ENCODE assay signal across 16 cellular contexts in genomic region chr14:100442473-100443260, GRCh38.
DNase-seq lines count a peak whose midpoint lies in the region; ATAC-seq lines count a peak whose summit lies in the region.
"Had no signal": no experiment of that assay in that cellular context is flagged by ENCODE, and none has a peak within 500 bp of the region (broad histone marks: within the 10 kb centered on the region; RNA-seq: fewer than 3 reads in every experiment).

No MANE protein-coding gene starts in this region.

- H3K4me1 Mint-ChIP-seq in T-helper 17 cell, result peaks cover 16% of the 10 kb centered on the region

- H3K79me1 ChIP-seq in mesenchymal stem cell (replicated peaks; ENCODE audit: low read length, poor library complexity, severe bottlenecking), result peaks cover 36% of the 10 kb centered on the region

- H3K4me3 Mint-ChIP-seq in T-helper 17 cell, result no peak overlapping the region

- H3K27me3 Mint-ChIP-seq in T-helper 17 cell, result no peaks in the 10 kb centered on the region

- no peak overlapping the region for H2BK120ac ChIP-seq in mesenchymal stem cell (ENCODE audit: low read depth, low read length)

- no peak overlapping the region for H4K91ac ChIP-seq in mesenchymal stem cell (ENCODE audit: low read length)

- H2AFZ ChIP-seq in mesenchymal stem cell (ENCODE audit: low read depth, low read length), result no peak overlapping the region
- H2AFZ ChIP-seq: PC-9 had no signal

- no peak overlapping the region for H2BK15ac ChIP-seq in mesenchymal stem cell (ENCODE audit: low read depth, poor library complexity, severe bottlenecking)

- peak overlapping the region; percentile 36 for H3K27ac ChIP-seq in mesenchymal stem cell (ENCODE audit: low read length, poor library complexity, severe bottlenecking)
- H3K27ac ChIP-seq: PC-9 had no signal

- no peaks in the 10 kb centered on the region for H3K9me3 Mint-ChIP-seq in activated naive CD4-positive, alpha-beta T cell treated with anti-CD3 and anti-CD28 coated beads, Interleukin-2, amount 50 U/mL, for 72 hours

- H3K27me3 ChIP-seq in mesenchymal stem cell (ENCODE audit: control insufficient read depth in 1 of 2, insufficient read depth in 1 of 2, low read length in 2 of 2), result no peaks in the 10 kb centered on the region

- H3K4me1 ChIP-seq in mesenchymal stem cell (ENCODE audit: control insufficient read depth, insufficient read depth, low read depth, low read length), result peaks cover 43% of the 10 kb centered on the region

- WGBS in mesenchymal stem cell, result 94% methylated on average over 8 of the region's 9 CpGs

- no peaks in the 10 kb centered on the region for H3K36me3 Mint-ChIP-seq in activated naive CD4-positive, alpha-beta T cell treated with anti-CD3 and anti-CD28 coated beads, Interleukin-2, amount 50 U/mL, for 72 hours
- no peaks in the 10 kb centered on the region for H3K36me3 Mint-ChIP-seq in T-helper 17 cell (ENCODE audit: low read depth)

- no peak overlapping the region for H3K4ac ChIP-seq in mesenchymal stem cell (ENCODE audit: low read depth in 1 of 2, low read length in 2 of 2)

- H3K36me3 ChIP-seq in mesenchymal stem cell (ENCODE audit: control insufficient read depth in 1 of 2, insufficient read depth in 2 of 2, low read depth in 1 of 2, low read length in 2 of 2), result no peaks in the 10 kb centered on the region

- DNase-seq in activated naive CD4-positive, alpha-beta T cell treated with anti-CD3 and anti-CD28 coated beads, Interleukin-2, amount 50 U/mL, for 72 hours (ENCODE audit: low spot score in 2 of 2), result no peak
- DNase-seq in activated naive CD4-positive, alpha-beta T cell treated with Interleukin-2 at 50 U/mL for 16 hours, result no peak
- DNase-seq in T-helper 17 cell (no peak), mesenchymal stem cell (no peak), NOMO-1 treated with dmso at 0.1 percent for 144 hours (lab: John Stamatoyannopoulos, UW; ENCODE audit: unreplicated experiment) (no peak), NAMALWA (ENCODE audit: low spot score) (no peak), NK-92 (lab: John Stamatoyannopoulos, UW; ENCODE audit: unreplicated experiment) (no peak)
- DNase-seq: DMS79 treated with DMSO at 0.1 percent for 48 hours, GDM1, Karpas-422, NCI-H1417 treated with DMSO at 0.1 percent for 48 hours, NCI-H2081, NCI-H524 treated with DMSO at 0.1 percent for 48 hours, PC-9 had no signal

- H2BK12ac ChIP-seq in mesenchymal stem cell (ENCODE audit: low read length in 2 of 2), result no peak overlapping the region

- peak overlapping the region; percentile 83 for H2AK5ac ChIP-seq in mesenchymal stem cell (ENCODE audit: low read length, severe bottlenecking)

- no peak overlapping the region for H3K23ac ChIP-seq in mesenchymal stem cell (ENCODE audit: low read length in 2 of 2)

- H3K14ac ChIP-seq in mesenchymal stem cell (ENCODE audit: low read length in 2 of 2), result no peak overlapping the region

- H2BK5ac ChIP-seq in mesenchymal stem cell (ENCODE audit: low read depth, low read length, poor library complexity, severe bottlenecking), result no peak overlapping the region

- H3K9me3 ChIP-seq in T-helper 17 cell (ENCODE audit: control insufficient read depth, low read length, poor library complexity, severe bottlenecking) (no peaks in the 10 kb centered on the region), mesenchymal stem cell (ENCODE audit: control insufficient read depth, low read length) (no peaks in the 10 kb centered on the region)

- H3K9ac ChIP-seq in mesenchymal stem cell (ENCODE audit: low read length), result no peak overlapping the region

- H3K18ac ChIP-seq in mesenchymal stem cell (ENCODE audit: low read depth in 1 of 2, low read length in 2 of 2), result no peak overlapping the region

- no peak for ATAC-seq in activated naive CD4-positive, alpha-beta T cell treated with anti-CD3 and anti-CD28 coated beads, Interleukin-2, amount 50 U/mL, for 72 hours
- ATAC-seq in T-helper 17 cell (no peak), HG02571 (IDR thresholded peaks at IDR 0.05; ENCODE audit: unreplicated experiment) (no peak)
- ATAC-seq: HepG2 had no signal

- H4K8ac ChIP-seq in mesenchymal stem cell (ENCODE audit: low read length), result no peak overlapping the region

- no peak overlapping the region for H3K4me2 ChIP-seq in mesenchymal stem cell (ENCODE audit: low read length, poor library complexity, severe bottlenecking)
- H3K4me2 ChIP-seq: PC-9 had no signal

- peak overlapping the region; percentile 16 to 70 for H3K27ac Mint-ChIP-seq in activated naive CD4-positive, alpha-beta T cell treated with anti-CD3 and anti-CD28 coated beads, Interleukin-2, amount 50 U/mL, for 72 hours
- peak overlapping the region; percentile 32 for H3K27ac Mint-ChIP-seq in T-helper 17 cell

- no peak overlapping the region for H3K4me3 ChIP-seq in mesenchymal stem cell (ENCODE audit: insufficient read depth in 1 of 2, low read depth in 1 of 2, low read length in 2 of 2)
- H3K4me3 ChIP-seq: PC-9 had no signal
